19 cellular contexts compared by ENCODE assay signal in genomic region chr1:180462099-180462498, GRCh38. TPM values are rescaled to one million over a fixed set of nuclear protein-coding genes. Genes with fewer than 3 reads are reported as not detected.
DNase-seq lines count a peak whose midpoint lies in the region; ATAC-seq, FAIRE-seq and TF ChIP-seq lines count a peak whose summit lies in the region.
"Had no signal": no experiment of that assay in that cellular context is flagged by ENCODE, and none has a peak within 500 bp of the region (broad histone marks: within the 10 kb centered on the region; RNA-seq: fewer than 3 reads in every experiment).

No MANE protein-coding gene starts in this region.

- no peak overlapping the region for H3K56ac ChIP-seq in IMR-90 (ENCODE audit: extremely low read depth, insufficient read depth, low read length)

- no peak overlapping the region for H3K4me2 ChIP-seq in IMR-90 (ENCODE audit: low read depth, low read length)
- H3K4me2 ChIP-seq in HepG2 (ENCODE audit: low read depth, low read length): no peak overlapping the region

- H4K8ac ChIP-seq in IMR-90 (ENCODE audit: low read depth in 2 of 2, low read length in 2 of 2): no peak overlapping the region

- TF ChIP-seq EP300 in HepG2 (IDR thresholded peaks at IDR 0.05; ENCODE audit: low read depth in 2 of 2, low read length in 2 of 2) (no peak), HepG2 (CRISPR knock-in tag; IDR thresholded peaks at IDR 0.05; ENCODE audit: borderline replicate concordance) (no peak)

- H3K9me1 ChIP-seq in IMR-90 (ENCODE audit: insufficient read depth, low read length): no peaks in the 10 kb centered on the region

- FAIRE-seq in HepG2 (lab: Jason Lieb, UNC): no peak
- FAIRE-seq: A204.1, H54 had no signal

- H2AK9ac ChIP-seq in IMR-90 (replicated peaks; ENCODE audit: low read depth, low read length, poor library complexity): no peak overlapping the region

- H4K20me1 ChIP-seq in IMR-90 (ENCODE audit: insufficient read depth, low read length): peaks cover 26% of the 10 kb centered on the region
- H4K20me1 ChIP-seq in HepG2 (ENCODE audit: insufficient read depth, low read length): no peaks in the 10 kb centered on the region

- H3K79me1 ChIP-seq in IMR-90 (ENCODE audit: low read depth in 1 of 2, low read length in 2 of 2): peaks cover 24 to 48% of the 10 kb centered on the region in 2 experiments

- no peak overlapping the region for H2AFZ ChIP-seq in IMR-90 (replicated peaks; ENCODE audit: low read length, poor library complexity)
- no peak overlapping the region for H2AFZ ChIP-seq in HepG2 (ENCODE audit: low read length)

- POLR2A ChIA-PET in IMR-90 (lab: Charles Lee; ENCODE audit: unreplicated experiment) (no interaction called here), HepG2 (lab: Yijun Ruan, JAX) (no interaction called here), A673 (lab: Charles Lee; ENCODE audit: low non-redundant PET) (no interaction called here)

- WGBS in IMR-90 (ENCODE audit: extremely low coverage in 2 of 2, insufficient read length in 1 of 2), 2 experiments: 100% methylated on average over 2 of the region's 3 CpGs; no CpG with 5 or more reads in 1 of the 2 experiments
- 100% methylated on average over 3 of the region's 3 CpGs for WGBS in HepG2 (ENCODE audit: low lambda C conversion rate)

- BruUV-seq in IMR-90 (replicated peaks; lab: Mats Ljungman, UMichigan) (no TSS peak), HepG2 (replicated peaks; lab: Mats Ljungman, UMichigan) (no TSS peak), A673 (replicated peaks; lab: Mats Ljungman, UMichigan) (no TSS peak)

- ATAC-seq in IMR-90 (ENCODE audit: low read depth): no peak
- ATAC-seq in HepG2: no peak
- ATAC-seq in HG03520 (IDR thresholded peaks at IDR 0.05; ENCODE audit: unreplicated experiment): no peak

- H3K79me2 ChIP-seq in HepG2 (ENCODE audit: insufficient read depth, low read length): peaks cover 19% of the 10 kb centered on the region

- no peak overlapping the region for H2BK120ac ChIP-seq in IMR-90 (ENCODE audit: low read depth, low read length)

- H3K27ac ChIP-seq in IMR-90 (ENCODE audit: insufficient read depth, low read length) (no peak overlapping the region), HepG2 (ENCODE audit: extremely low read length, insufficient read depth, low read length) (no peak overlapping the region), A673 (ENCODE audit: low read depth, low read length, poor library complexity, severe bottlenecking) (no peak overlapping the region)
- H3K27ac ChIP-seq: C4-2B, RWPE1 had no signal

- H3K23ac ChIP-seq in IMR-90 (ENCODE audit: low read depth, low read length): no peak overlapping the region

- H3K4me1 ChIP-seq in IMR-90 (ENCODE audit: control insufficient read depth, insufficient read depth, low read length) (no peaks in the 10 kb centered on the region), HepG2 (ENCODE audit: insufficient read depth, low read length) (peaks cover 4% of the 10 kb centered on the region), A673 (ENCODE audit: insufficient read depth, low read length, poor library complexity, severe bottlenecking) (no peaks in the 10 kb centered on the region)

- H3K4me3 ChIP-seq in IMR-90 (ENCODE audit: insufficient read depth, low read depth, low read length): no peak overlapping the region
- H3K4me3 ChIP-seq in fibroblast of the aortic adventitia (ENCODE audit: low read depth, low read length): no peak overlapping the region
- H3K4me3 ChIP-seq in HepG2 (replicated peaks in 1 of 3; ENCODE audit: insufficient read depth in 1 of 3, low read depth in 2 of 3, low read length in 3 of 3): no peak overlapping the region
- no peak overlapping the region for H3K4me3 ChIP-seq in A673 (ENCODE audit: low read depth, low read length, poor library complexity, severe bottlenecking)

- H3K18ac ChIP-seq in IMR-90 (ENCODE audit: low read depth, low read length): no peak overlapping the region

- H2BK5ac ChIP-seq in IMR-90 (ENCODE audit: low read depth, low read length, poor library complexity, severe bottlenecking): no peak overlapping the region

- H2AK5ac ChIP-seq in IMR-90 (ENCODE audit: low read depth, low read length): no peak overlapping the region

- dilution Hi-C loops in IMR-90 (cut with HindIII; ENCODE audit: low sequenced_read_pairs, unreplicated experiment): no loop called here

- no peak overlapping the region for H4K5ac ChIP-seq in IMR-90 (ENCODE audit: low read depth, low read length)

- DNase-seq in A172 (ENCODE audit: low spot score) (peak; percentile 17), IMR-90 (peak; percentile 12), dermis blood vessel endothelial cell (peak; percentile 7), fibroblast of the aortic adventitia (ENCODE audit: low read depth) (peak; percentile 13), HepG2 (ENCODE audit: low spot score) (no peak), A673 (ENCODE audit: low spot score) (no peak)
- no peak for DNase-seq in stimulated activated CD4-positive, alpha-beta T cell treated with anti-CD3 and anti-CD28 coated beads, Interleukin-12 subunit alpha, Interleukin-12 subunit beta, amount 100 ng/mL, for 4 hours
- DNase-seq: COR-L47, EL, MV-4-11, NCI-H1436, NCI-H2029, NCI-H510A, NCI-H774 had no signal

- no peak overlapping the region for H4K91ac ChIP-seq in IMR-90 (ENCODE audit: insufficient read depth, low read depth, low read length)

- intact Hi-C loops in IMR-90 (cut with micrococcal nuclease) (no loop called here), HepG2 (cut with micrococcal nuclease; ENCODE audit: unreplicated experiment) (no loop called here), A673 (cut with micrococcal nuclease; ENCODE audit: unreplicated experiment) (no loop called here)

- TF ChIP-seq RAD21 in IMR-90 (IDR thresholded peaks at IDR 0.05; ENCODE audit: low read length) (no peak), HepG2 (CRISPR knock-in tag; IDR thresholded peaks at IDR 0.05) (no peak)

- H2BK15ac ChIP-seq in IMR-90 (ENCODE audit: low read depth, low read length): no peak overlapping the region

- no peak for TF ChIP-seq CTCF in IMR-90 (conservative IDR thresholded peaks at IDR 0.05; ENCODE audit: low read depth, low read length)
- no peak for TF ChIP-seq CTCF in fibroblast of the aortic adventitia (IDR thresholded peaks at IDR 0.05; ENCODE audit: insufficient read depth, low read length)
- TF ChIP-seq CTCF in HepG2 (CRISPR knock-in tag; IDR thresholded peaks at IDR 0.05): no peak
- TF ChIP-seq CTCF in A673 (conservative IDR thresholded peaks at IDR 0.05; ENCODE audit: low read depth, low read length): no peak

- H3K14ac ChIP-seq in IMR-90 (replicated peaks; ENCODE audit: low read depth, low read length): no peak overlapping the region

- no peak overlapping the region for H3K9ac ChIP-seq in IMR-90 (ENCODE audit: low read depth, low read length)
- H3K9ac ChIP-seq in HepG2 (ENCODE audit: insufficient read depth, low read depth, low read length): no peak overlapping the region

- H3K36me3 ChIP-seq in IMR-90 (ENCODE audit: control insufficient read depth, insufficient read depth, low read length) (peaks cover 10% of the 10 kb centered on the region), HepG2 (replicated peaks in 1 of 2; ENCODE audit: control insufficient read depth in 1 of 2, insufficient read depth in 2 of 2, low read length in 2 of 2) (no peaks in the 10 kb centered on the region; a peak in 1 of 5 replicates), A673 (ENCODE audit: insufficient read depth, low read length, poor library complexity, severe bottlenecking) (no peaks in the 10 kb centered on the region)

- no peak overlapping the region for H2BK20ac ChIP-seq in IMR-90 (ENCODE audit: low read depth, low read length)

- TF ChIP-seq POLR2A in IMR-90 (IDR thresholded peaks at IDR 0.05; ENCODE audit: low read depth, low read length): no peak
- TF ChIP-seq POLR2A in HepG2 (IDR thresholded peaks at IDR 0.05; ENCODE audit: insufficient read depth in 1 of 2, low read depth in 2 of 2, low read length in 2 of 2): no peak

- H3K4ac ChIP-seq in IMR-90 (ENCODE audit: low read depth, low read length): no peak overlapping the region

- peaks cover 12% of the 10 kb centered on the region for H3K9me3 ChIP-seq in IMR-90 (ENCODE audit: control insufficient read depth, insufficient read depth, low read length)
- H3K9me3 ChIP-seq in HepG2 (ENCODE audit: low read length): peaks cover 27% of the 10 kb centered on the region
- H3K9me3 ChIP-seq in A673 (ENCODE audit: low read depth, low read length, poor library complexity, severe bottlenecking): peaks cover 30% of the 10 kb centered on the region

- in situ Hi-C loops in IMR-90 (cut with MboI; ENCODE audit: low sequenced_read_pairs) (no loop called here), HepG2 (cut with HindIII; ENCODE audit: extremely low pct_ligation_motif_present, low pct_unique_long_range_greater_than_20kb) (no loop called here)

- H3K27me3 ChIP-seq in IMR-90 (ENCODE audit: control insufficient read depth, insufficient read depth, low read length) (no peaks in the 10 kb centered on the region), HepG2 (ENCODE audit: control insufficient read depth in 1 of 2, insufficient read depth in 2 of 2, low read length in 2 of 2) (no peaks in the 10 kb centered on the region), A673 (replicated peaks; ENCODE audit: insufficient read depth, low read depth, low read length, poor library complexity) (no peaks in the 10 kb centered on the region)

- CTCF ChIA-PET in IMR-90 (lab: Yijun Ruan, JAX): interaction anchor here (0.6 to 1.8 kb wide), 2 partner anchors 13 to 20 kb away, joined by 4 to 8 read pairs; no protein-coding TSS in a partner anchor
- CTCF ChIA-PET in HepG2 (lab: Yijun Ruan, JAX; ENCODE audit: low intra/inter-chr PET ratio, low total read pairs): no interaction called here
- CTCF ChIA-PET in A673 (lab: Charles Lee): no interaction called here

RNA-seq across cellular contexts. Expression of gene ACBD6, which starts 40.3 kb away (rescaled TPM):
- total RNA-seq in A172 (2014; rRNA removed; shearing (Covaris generic)): 121 and 140 TPM in 2 replicates
- total RNA-seq in IMR-90 (2012; rRNA removed): 52.5 and 83.3 TPM in 2 replicates
- 54.4 and 59.1 TPM in 2 replicates for polyA plus RNA-seq in IMR-90 (2012; rRNA removed)
- 32.3 and 41.6 TPM in 2 replicates for polyA plus RNA-seq in IMR-90 (2012; cell fraction: cytosol; rRNA removed)
- 95.2 and 130 TPM in 2 replicates for polyA plus RNA-seq in IMR-90 (2012; cell fraction: nucleus; rRNA removed; ENCODE audit: low replicate concordance)
- 48.8 and 52.6 TPM in 2 replicates for total RNA-seq in dermis blood vessel endothelial cell
- total RNA-seq in fibroblast of the aortic adventitia (ENCODE audit: low replicate concordance): 53.6 and 54.0 TPM in 2 replicates
- 40.3 and 47.2 TPM in 2 replicates for total RNA-seq in HepG2 (2016; rRNA removed; fragmentation: Illumina TruSeq; extraction: Trizol)
- total RNA-seq in HepG2 (2016; cell fraction: cytosol; rRNA removed; fragmentation: Illumina TruSeq; extraction: Trizol; ENCODE audit: low read depth): 30.6 and 31.1 TPM in 2 replicates
- 41.0 and 43.9 TPM in 2 replicates for total RNA-seq in HepG2 (2016; cell fraction: insoluble cytoplasmic fraction; rRNA removed; fragmentation: Illumina TruSeq; extraction: Trizol)
- 32.9 and 34.9 TPM in 2 replicates for total RNA-seq in HepG2 (2016; cell fraction: membrane; rRNA removed; fragmentation: Illumina TruSeq; extraction: Trizol)
- total RNA-seq in HepG2 (2016; cell fraction: nucleus; rRNA removed; fragmentation: Illumina TruSeq; extraction: Trizol): 55.8 and 63.0 TPM in 2 replicates
- 33.5 and 34.6 TPM in 2 replicates for polyA plus RNA-seq in HepG2 (2011; rRNA removed)
- polyA plus RNA-seq in HepG2 (2011; cell fraction: cytosol; rRNA removed): 26.4 and 27.2 TPM in 2 replicates
- polyA plus RNA-seq in HepG2 (2011; cell fraction: nucleus; rRNA removed): 68.1 and 72.9 TPM in 2 replicates
- 36.1 and 39.1 TPM in 2 replicates for polyA plus RNA-seq in HepG2 (2012)
- polyA plus RNA-seq in HepG2 (2016; cell fraction: cytosol; fragmentation: Illumina TruSeq; extraction: Trizol; ENCODE audit: low read depth): 21.5 and 22.5 TPM in 2 replicates
- 32.0 and 34.5 TPM in 2 replicates for polyA plus RNA-seq in HepG2 (2016; cell fraction: insoluble cytoplasmic fraction; fragmentation: Illumina TruSeq; extraction: Trizol; ENCODE audit: low read depth)
- polyA plus RNA-seq in HepG2 (2016; cell fraction: membrane; fragmentation: Illumina TruSeq; extraction: Trizol; ENCODE audit: low read depth): 24.3 and 28.2 TPM in 2 replicates
- 64.9 and 65.5 TPM in 2 replicates for polyA plus RNA-seq in HepG2 (2016; cell fraction: nucleus; fragmentation: Illumina TruSeq; extraction: Trizol; ENCODE audit: insufficient read depth, low read depth)
- polyA minus RNA-seq in HepG2 (2011; rRNA and poly(A)+ RNA removed; ENCODE audit: low replicate concordance): 52.6 and 104 TPM in 2 replicates
- 16.2 and 16.5 TPM in 2 replicates for polyA minus RNA-seq in HepG2 (2011; cell fraction: cytosol; rRNA and poly(A)+ RNA removed)
- 83.4 and 88.0 TPM in 2 replicates for polyA minus RNA-seq in HepG2 (2011; cell fraction: nucleus; rRNA and poly(A)+ RNA removed)
- total RNA-seq in A673 (2021): 63.7 and 66.8 TPM in 2 replicates

Comparison
In these comparisons a context has a peak if more than half of its experiments do, and no peak if none do; other contexts are left out.
1. DNase-seq: peak in A172 (single experiment), IMR-90 (single experiment), dermis blood vessel endothelial cell (single experiment) and fibroblast of the aortic adventitia (single experiment); none in HepG2 (single experiment), stimulated activated CD4-positive, alpha-beta T cell treated with anti-CD3 and anti-CD28 coated beads, Interleukin-12 subunit alpha, Interleukin-12 subunit beta, amount 100 ng/mL, for 4 hours (single experiment) and A673 (single experiment).